In genomic region chr4:108651068-108651794, GRCh38 we compare ENCODE assay signal across 8 cellular contexts. TPM values are rescaled to one million over a fixed set of nuclear protein-coding genes. Genes with fewer than 3 reads are reported as not detected.
DNase-seq lines count a peak whose midpoint lies in the region; ATAC-seq, FAIRE-seq and TF ChIP-seq lines count a peak whose summit lies in the region.

No MANE protein-coding gene starts in this region.

- ATAC-seq in left ventricle myocardium superior (no peak), left colon (peak; percentile 56)

- H3K4me1 ChIP-seq in left ventricle myocardium inferior = peaks cover 37% of the 10 kb centered on the region

- peak overlapping the region; percentile 87 to 99 (median 95) for H3K4me3 Mint-ChIP-seq in brain

- H3K27me3 ChIP-seq in left ventricle myocardium inferior (ENCODE audit: low read depth) = no peaks in the 10 kb centered on the region

- H3K4me3 ChIP-seq in left ventricle myocardium inferior = peak overlapping the region; percentile 82

- H3K9me3 Mint-ChIP-seq in brain = no peaks in the 10 kb centered on the region

- peak overlapping the region; percentile 90 to 99 (median 97) for H3K27ac Mint-ChIP-seq in brain

- no peak for FAIRE-seq in HTR-8/SVneo (lab: Jason Lieb, UNC)

- peaks cover 8% of the 10 kb centered on the region for H3K36me3 ChIP-seq in left ventricle myocardium inferior

- H3K27ac ChIP-seq in left ventricle myocardium inferior (replicated peaks) = peak overlapping the region; percentile 88

- H3K9me3 ChIP-seq in left ventricle myocardium inferior (replicated peaks) = no peaks in the 10 kb centered on the region

- H3K4me1 Mint-ChIP-seq in brain = peaks cover 43% of the 10 kb centered on the region

- peaks cover 10% of the 10 kb centered on the region for H3K27me3 Mint-ChIP-seq in brain

- intact Hi-C loops in left ventricle myocardium inferior (cut with micrococcal nuclease) = no loop called here
- intact Hi-C loops in left ventricle myocardium superior (cut with micrococcal nuclease) = no loop called here
- intact Hi-C loops in left colon (cut with DNase I, micrococcal nuclease) = no loop called here

- H3K36me3 Mint-ChIP-seq in brain = peaks cover 33% of the 10 kb centered on the region

- no peak for TF ChIP-seq CTCF in left ventricle myocardium inferior (IDR thresholded peaks at IDR 0.05; ENCODE audit: borderline replicate concordance)
- no peak for TF ChIP-seq CTCF in brain (conservative IDR thresholded peaks at IDR 0.05)

- DNase-seq in left ventricle myocardium inferior = no peak
- no peak for DNase-seq in left ventricle myocardium superior
- peak; percentile 62 for DNase-seq in NAMALWA (ENCODE audit: low spot score)
- DNase-seq in left colon = no peak
- peak; percentile 23 for DNase-seq in superior temporal gyrus (ENCODE audit: extremely low spot score)
- no peak for DNase-seq in ureter (ENCODE audit: low spot score)
- no peak for DNase-seq in HTR-8/SVneo (ENCODE audit: insufficient read length, low spot score)

RNA-seq across cellular contexts. Expression of gene OSTC, which starts 0.8 kb away (rescaled TPM):
- total RNA-seq in left ventricle myocardium inferior (27.2 TPM), left ventricle myocardium superior (26.7 TPM), left colon (10 to 100 TPM; 66.3 to 72.9 TPM), ureter (70.9 TPM)
- polyA plus RNA-seq in brain (ENCODE audit: insufficient read depth, low read depth, low replicate concordance) = 21.8 TPM

RNA-seq across cellular contexts. Expression of gene RPL34, which starts 30.9 kb away (rescaled TPM):
- total RNA-seq in left ventricle myocardium inferior (726 TPM), left ventricle myocardium superior (718 TPM), left colon (100 to 1,000 TPM; 831 to 980 TPM), ureter (1,479 TPM)
- polyA plus RNA-seq in brain (ENCODE audit: insufficient read depth, low read depth, low replicate concordance) = 1,197 TPM

Comparison
In these comparisons a context has a peak if more than half of its experiments do, and no peak if none do; other contexts are left out.
1. DNase-seq: peak in NAMALWA (single experiment) and superior temporal gyrus (single experiment); none in left ventricle myocardium inferior (single experiment), left ventricle myocardium superior (single experiment), left colon (0 of 2), ureter (single experiment) and HTR-8/SVneo (single experiment).